ENCODE assay signal across 14 cellular contexts in genomic region chr19:13090511-13091231, GRCh38. TPM values are rescaled to one million over a fixed set of nuclear protein-coding genes. Genes with fewer than 3 reads are reported as not detected.
DNase-seq lines count a peak whose midpoint lies in the region; FAIRE-seq and TF ChIP-seq lines count a peak whose summit lies in the region.
"Had no signal": no experiment of that assay in that cellular context is flagged by ENCODE, and none has a peak within 500 bp of the region (broad histone marks: within the 10 kb centered on the region; RNA-seq: fewer than 3 reads in every experiment).

No MANE protein-coding gene starts in this region.

- H3K27ac ChIP-seq in SK-N-MC (peak overlapping the region; percentile 80), kidney (ENCODE audit: low read depth in 2 of 2, low read length in 2 of 2) (peak overlapping the region; percentile 20 to 51)

- H3K36me3 ChIP-seq in SK-N-MC (ENCODE audit: insufficient read depth, low read length), result no peaks in the 10 kb centered on the region; the same call in 1 of the 2 replicates
- no peaks in the 10 kb centered on the region for H3K36me3 ChIP-seq in kidney (ENCODE audit: control insufficient read depth in 1 of 2, insufficient read depth in 2 of 2, low read length in 2 of 2)

- peak overlapping the region; percentile 20 for H3K9ac ChIP-seq in SK-N-MC (ENCODE audit: insufficient read length)
- H3K9ac ChIP-seq in kidney (ENCODE audit: low read length in 2 of 2), result peak overlapping the region in 1 of 2 donors; percentile 34

- no peak for FAIRE-seq in kidney (lab: Jason Lieb, UNC)
- FAIRE-seq: D721Med, endometrium had no signal

- no peaks in the 10 kb centered on the region for H3K9me3 ChIP-seq in SK-N-MC (ENCODE audit: low read depth, low read length)
- no peaks in the 10 kb centered on the region for H3K9me3 ChIP-seq in kidney (ENCODE audit: control insufficient read depth in 1 of 2, low read length in 2 of 2)

- intact Hi-C loops in kidney (cut with DNase I), result no loop called here

- H3K4me1 ChIP-seq in kidney (ENCODE audit: control insufficient read depth in 1 of 2, insufficient read depth in 1 of 2, low read depth in 1 of 2, low read length in 2 of 2), result peaks cover 18 to 24% of the 10 kb centered on the region in 2 donors

- H3K4me3 ChIP-seq in SK-N-MC (no peak overlapping the region), kidney (ENCODE audit: low read length in 2 of 2) (no peak overlapping the region)

- TF ChIP-seq CTCF in kidney (IDR thresholded peaks at IDR 0.05; ENCODE audit: borderline replicate concordance, extremely low read depth, insufficient read depth), result no peak

- DNase-seq in NCI-H1105 treated with DMSO at 0.1 percent for 48 hours (lab: John Stamatoyannopoulos, UW) (peak; percentile 1), NCI-H1105 (lab: John Stamatoyannopoulos, UW) (no peak), SK-N-MC (ENCODE audit: low read depth, low spot score) (no peak), kidney (no peak), superior temporal gyrus (ENCODE audit: extremely low spot score) (peak; percentile 3), 8988T (no peak), SHP77 (lab: John Stamatoyannopoulos, UW) (no peak)
- DNase-seq in stimulated activated CD4-positive, alpha-beta T cell treated with anti-CD3 and anti-CD28 coated beads, Interleukin-4, amount 100 ng/mL, for 24 hours, result no peak
- DNase-seq: activated CD8-positive, alpha-beta memory T cell treated with anti-CD3 and anti-CD28 coated beads, Interleukin-2, amount 50 U/mL, for 48 hours; NCI-H345 had no signal

RNA-seq across cellular contexts. Expression of gene LYL1, which starts 12.0 kb away (rescaled TPM):
- total RNA-seq in kidney, result 13.8 TPM
- polyA plus RNA-seq in kidney (ENCODE audit: insufficient read depth, low read depth, low replicate concordance), result 8.5 TPM
- total RNA-seq: A172, M059J had no signal

RNA-seq across cellular contexts. Expression of gene TRMT1, which starts 25.9 kb away (rescaled TPM):
- 40.0 TPM for total RNA-seq in kidney
- 22.7 TPM for polyA plus RNA-seq in kidney (ENCODE audit: insufficient read depth, low read depth, low replicate concordance)

RNA-seq across cellular contexts. Expression of gene NACC1, which starts 27.4 kb away (rescaled TPM):
- 46.1 TPM for total RNA-seq in kidney
- polyA plus RNA-seq in kidney (ENCODE audit: insufficient read depth, low read depth, low replicate concordance), result 16.7 TPM

RNA-seq across cellular contexts. Expression of gene STX10, which starts 59.5 kb away (rescaled TPM):
- 39.5 TPM for total RNA-seq in kidney
- polyA plus RNA-seq in kidney (ENCODE audit: insufficient read depth, low read depth, low replicate concordance), result 52.9 TPM

RNA-seq across cellular contexts. Expression of gene IER2, which starts 59.5 kb away (rescaled TPM):
- 73.9 TPM for total RNA-seq in kidney
- polyA plus RNA-seq in kidney (ENCODE audit: insufficient read depth, low read depth, low replicate concordance), result 96.7 TPM

Comparison
In these comparisons a context has a peak if more than half of its experiments do, and no peak if none do; other contexts are left out.
1. DNase-seq: peak in NCI-H1105 treated with DMSO at 0.1 percent for 48 hours (single experiment) and superior temporal gyrus (single experiment); none in NCI-H1105 (single experiment), SK-N-MC (single experiment), kidney (single experiment), 8988T (single experiment), stimulated activated CD4-positive, alpha-beta T cell treated with anti-CD3 and anti-CD28 coated beads, Interleukin-4, amount 100 ng/mL, for 24 hours (single experiment) and SHP77 (0 of 2).